ENCODE assay signal across 1 cellular context in genomic region chr19:12825259-12826131, GRCh38.
TF ChIP-seq lines count a peak whose summit lies in the region.

No MANE protein-coding gene starts in this region.

TF ChIP-seq in A549, 52 proteins besides CTCF, POLR2A, EP300 and RAD21 (continued from another document):
- TF ChIP-seq E2F6 (IDR thresholded peaks at IDR 0.05; ENCODE audit: borderline replicate concordance, low read depth), result peak; percentile 90
